Comparison of ENCODE assay signal across 20 cellular contexts in genomic region chr1:162168935-162169545, GRCh38.
A peak's percentile ranks its signal among the peaks of the same experiment; 100 is the strongest.
DNase-seq lines count a peak whose midpoint lies in the region; ATAC-seq and TF ChIP-seq lines count a peak whose summit lies in the region.
"Had no signal": no experiment of that assay in that cellular context is flagged by ENCODE, and none has a peak within 500 bp of the region (broad histone marks: within the 10 kb centered on the region; RNA-seq: fewer than 3 reads in every experiment).

No MANE protein-coding gene starts in this region.

- H3K36me3 ChIP-seq in BJ (ENCODE audit: control insufficient read depth, insufficient read depth, low read length) (no peaks in the 10 kb centered on the region), heart left ventricle (no peaks in the 10 kb centered on the region)
- H3K36me3 ChIP-seq: colonic mucosa had no signal

- H3K4me1 Mint-ChIP-seq in nephron: peaks cover 55% of the 10 kb centered on the region

- TF ChIP-seq POLR2A in heart left ventricle (IDR thresholded peaks at IDR 0.05): no peak

- no peak overlapping the region for H3K4me3 ChIP-seq in BJ (ENCODE audit: low read depth, low read length)
- no peak overlapping the region for H3K4me3 ChIP-seq in choroid plexus epithelial cell (ENCODE audit: low read depth, low read length)
- H3K4me3 ChIP-seq in heart left ventricle: no peak overlapping the region
- H3K4me3 ChIP-seq: colonic mucosa, mucosa of descending colon had no signal

- H3K4me1 ChIP-seq in heart left ventricle: peaks cover 0 to 32% (median 9%) of the 10 kb centered on the region in 12 donors
- H3K4me1 ChIP-seq: colonic mucosa, parathyroid adenoma had no signal

- ATAC-seq in heart left ventricle (no peak), GM21526 (IDR thresholded peaks at IDR 0.05; ENCODE audit: low FRiP score, unreplicated experiment) (no peak), GM21423 (IDR thresholded peaks at IDR 0.05; ENCODE audit: unreplicated experiment) (no peak)
- ATAC-seq: activated CD8-positive, alpha-beta T cell treated with anti-CD3 and anti-CD28 coated beads for 36 hours had no signal

- peak overlapping the region; percentile 46 to 62 (median 50) for H3K27ac Mint-ChIP-seq in nephron
- H3K27ac Mint-ChIP-seq: activated CD8-positive, alpha-beta T cell treated with anti-CD3 and anti-CD28 coated beads for 36 hours; activated T-helper 2 cell treated with anti-CD3 and anti-CD28 coated beads, Interferon-gamma antibody, Interleukin-2, Interleukin-4, amounts not matched to agents 10 μg/mL and 5 μg/mL and 100 μg/mL, durations not matched to agents 14 hours and 24 hours and 36 hours had no signal

- TF ChIP-seq CTCF in BJ (IDR thresholded peaks at IDR 0.05; ENCODE audit: insufficient read depth, low read depth, low read length) (peak; percentile 26; the same call in 1 of the 2 replicates), choroid plexus epithelial cell (conservative IDR thresholded peaks at IDR 0.05; ENCODE audit: low read depth, low read length) (no peak), nephron (IDR thresholded peaks at IDR 0.05; ENCODE audit: unreplicated experiment in 3 of 3) (no peak), heart left ventricle (IDR thresholded peaks at IDR 0.05) (no peak)

- DNase-seq in BJ (ENCODE audit: low read depth) (peak; percentile 23), NCI-H1694 (lab: John Stamatoyannopoulos, UW) (peak; percentile 50), choroid plexus epithelial cell (ENCODE audit: low read depth) (peak; percentile 23), heart left ventricle (no peak), head of caudate nucleus (no peak)
- DNase-seq: activated CD8-positive, alpha-beta T cell treated with anti-CD3 and anti-CD28 coated beads for 36 hours; COR-L47; erythroblast; GF-D8; Karpas-422; NCI-H146; stimulated activated CD4-positive, alpha-beta T cell treated with anti-CD3 and anti-CD28 coated beads, Interleukin-12 subunit alpha, Interleukin-12 subunit beta, amount 100 ng/mL, for 4 hours; stimulated activated naive CD4-positive, alpha-beta T cell treated with Interleukin-2 at 50 U/mL for 16 hours had no signal

- H3K27me3 ChIP-seq in BJ (ENCODE audit: control insufficient read depth, insufficient read depth, low read length) (peaks cover 1% of the 10 kb centered on the region; the same call in 1 of the 2 replicates), heart left ventricle (no peaks in the 10 kb centered on the region)
- H3K27me3 ChIP-seq: colonic mucosa had no signal

- intact Hi-C loops in heart left ventricle (cut with DNase I) (no loop called here), head of caudate nucleus (cut with DNase I) (no loop called here)

- H3K27me3 Mint-ChIP-seq in nephron (ENCODE audit: low read depth): no peaks in the 10 kb centered on the region

- no peaks in the 10 kb centered on the region for H3K36me3 Mint-ChIP-seq in nephron (ENCODE audit: low read depth)

- no peaks in the 10 kb centered on the region for H3K9me3 ChIP-seq in heart left ventricle
- H3K9me3 ChIP-seq: colonic mucosa, mucosa of descending colon had no signal

- POLR2A ChIA-PET in BJ (lab: Charles Lee): no interaction called here

- CTCF ChIA-PET in BJ (lab: Yijun Ruan, JAX): interaction anchor here (1.1 kb wide), 1 partner anchor 61 kb away, joined by 3 read pairs; no protein-coding TSS in a partner anchor

- no peak overlapping the region for H3K4me3 Mint-ChIP-seq in nephron
- H3K4me3 Mint-ChIP-seq: activated CD8-positive, alpha-beta T cell treated with anti-CD3 and anti-CD28 coated beads for 36 hours had no signal

- WGBS in heart left ventricle, 4 donors: 87 to 90% (median 89%) methylated on average over 4 of the region's 4 CpGs

- no peaks in the 10 kb centered on the region for H3K9me3 Mint-ChIP-seq in nephron
- H3K9me3 Mint-ChIP-seq: activated CD8-positive, alpha-beta T cell treated with anti-CD3 and anti-CD28 coated beads for 36 hours; activated T-helper 2 cell treated with anti-CD3 and anti-CD28 coated beads, Interferon-gamma antibody, Interleukin-2, Interleukin-4, amounts not matched to agents 10 μg/mL and 5 μg/mL and 100 μg/mL, durations not matched to agents 14 hours and 24 hours and 36 hours had no signal

- H3K27ac ChIP-seq in heart left ventricle: peak overlapping the region in 3 of 12 donors; percentile 21 to 29 (median 28)
- H3K27ac ChIP-seq: colonic mucosa, parathyroid adenoma had no signal

Comparison
In these comparisons a context has a peak if more than half of its experiments do, and no peak if none do; other contexts are left out.
1. DNase-seq: peak in BJ (single experiment), NCI-H1694 (single experiment) and choroid plexus epithelial cell (single experiment); none in heart left ventricle (0 of 5) and head of caudate nucleus (0 of 42).